ENCODE assay signal across 8 cellular contexts in genomic region chr6:142399739-142400138, GRCh38.
"Had no signal": no experiment of that assay in that cellular context is flagged by ENCODE, and none has a peak within 500 bp of the region (broad histone marks: within the 10 kb centered on the region; RNA-seq: fewer than 3 reads in every experiment).

No MANE protein-coding gene starts in this region.

- H3K9ac ChIP-seq: GM23248 had no signal

- H2AFZ ChIP-seq: GM23248 had no signal

- H3K4me3 ChIP-seq: GM23248, HAP-1 had no signal

- H3K9me3 ChIP-seq: HAP-1 had no signal

- H3K36me3 ChIP-seq: HAP-1 had no signal

- DNase-seq: GM23248, GOT3, H7, HFFc6, IMR-90 had no signal

- ATAC-seq: HCT116 had no signal

- H3K27ac ChIP-seq: GM23248, HL-60 had no signal

- H3K4me1 ChIP-seq: HAP-1 had no signal
